ENCODE assay signal across 1 cellular context in the genomic region with DNA sequence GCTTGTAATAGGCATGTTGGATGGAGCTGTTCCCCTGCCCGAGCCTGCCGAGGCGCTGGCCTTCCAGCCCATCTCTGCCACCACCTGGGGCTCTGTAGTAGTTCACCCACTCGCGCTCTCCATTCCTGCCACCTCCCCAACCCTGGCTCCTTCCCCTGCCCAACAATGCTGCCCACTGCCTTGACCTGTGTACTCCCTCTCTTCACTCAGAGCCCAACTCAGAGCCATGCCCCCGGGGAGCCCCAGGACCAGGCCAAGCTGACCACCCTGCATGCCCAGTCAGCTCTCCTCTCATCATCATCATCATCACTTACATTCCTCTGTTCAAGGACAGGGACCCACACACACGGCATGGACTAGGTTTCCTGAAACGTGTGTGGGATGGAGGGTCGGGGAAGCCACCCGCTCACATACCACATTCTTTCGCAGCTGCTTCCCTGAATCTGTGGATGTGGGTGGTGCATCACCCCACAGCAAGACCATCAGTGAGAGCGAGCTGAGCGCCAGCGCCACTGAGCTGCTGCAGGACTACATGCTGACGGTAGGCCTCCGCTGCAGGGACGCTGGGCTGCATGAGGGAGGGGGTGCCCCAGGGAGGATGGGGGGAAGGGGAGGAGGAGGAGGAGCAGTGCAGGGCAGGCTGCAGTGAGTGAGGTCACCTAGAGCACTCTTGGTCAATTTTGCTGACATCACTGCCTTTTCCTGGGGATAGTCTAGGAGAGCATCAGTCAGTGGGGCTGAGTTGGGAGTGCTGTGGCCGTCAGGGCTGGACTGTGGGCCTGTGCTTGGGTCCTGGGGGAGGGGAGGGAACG.
A peak's percentile ranks its signal among the peaks of the same experiment; 100 is the strongest.
TF ChIP-seq lines count a peak whose summit lies in the region.

No MANE protein-coding gene starts in this region.

TF ChIP-seq in K562, 482 proteins besides CTCF, POLR2A, EP300 and RAD21 (continued from another document):
- TF ChIP-seq, protein P1, sequence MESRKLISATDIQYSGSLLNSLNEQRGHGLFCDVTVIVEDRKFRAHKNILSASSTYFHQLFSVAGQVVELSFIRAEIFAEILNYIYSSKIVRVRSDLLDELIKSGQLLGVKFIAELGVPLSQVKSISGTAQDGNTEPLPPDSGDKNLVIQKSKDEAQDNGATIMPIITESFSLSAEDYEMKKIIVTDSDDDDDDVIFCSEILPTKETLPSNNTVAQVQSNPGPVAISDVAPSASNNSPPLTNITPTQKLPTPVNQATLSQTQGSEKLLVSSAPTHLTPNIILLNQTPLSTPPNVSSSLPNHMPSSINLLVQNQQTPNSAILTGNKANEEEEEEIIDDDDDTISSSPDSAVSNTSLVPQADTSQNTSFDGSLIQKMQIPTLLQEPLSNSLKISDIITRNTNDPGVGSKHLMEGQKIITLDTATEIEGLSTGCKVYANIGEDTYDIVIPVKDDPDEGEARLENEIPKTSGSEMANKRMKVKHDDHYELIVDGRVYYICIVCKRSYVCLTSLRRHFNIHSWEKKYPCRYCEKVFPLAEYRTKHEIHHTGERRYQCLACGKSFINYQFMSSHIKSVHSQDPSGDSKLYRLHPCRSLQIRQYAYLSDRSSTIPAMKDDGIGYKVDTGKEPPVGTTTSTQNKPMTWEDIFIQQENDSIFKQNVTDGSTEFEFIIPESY (CRISPR knock-in tag; IDR thresholded peaks at IDR 0.05), result peak; percentile 87
- peak; percentile 38; the same call in 1 of the 2 replicates for TF ChIP-seq ZNF316 (IDR thresholded peaks at IDR 0.05)
- peak; percentile 42; the same call in 1 of the 2 replicates for TF ChIP-seq POLR2G (IDR thresholded peaks at IDR 0.05; ENCODE audit: low read depth, low read length)
- TF ChIP-seq TAF7 (tag; IDR thresholded peaks at IDR 0.05), result no peak
- TF ChIP-seq SUPT5H (IDR thresholded peaks at IDR 0.05), result 0 out of 2 replicates have a peak, but pooled peaks have one; percentile 16
